20 cellular contexts compared by ENCODE assay signal in genomic region chr5:80739898-80740297, GRCh38.
DNase-seq lines count a peak whose midpoint lies in the region; ATAC-seq and TF ChIP-seq lines count a peak whose summit lies in the region.
"Had no signal": no experiment of that assay in that cellular context is flagged by ENCODE, and none has a peak within 500 bp of the region (broad histone marks: within the 10 kb centered on the region; RNA-seq: fewer than 3 reads in every experiment).

No MANE protein-coding gene starts in this region.

- CTCF ChIA-PET in HEK293 (lab: Yijun Ruan, JAX): interaction anchor here (1.3 kb wide), 1 partner anchor 456 kb away, joined by 4 read pairs; no protein-coding TSS in a partner anchor

- no peaks in the 10 kb centered on the region for H4K20me1 ChIP-seq in smooth muscle cell (ENCODE audit: low read depth)

- peak overlapping the region; percentile 36 for H3K27ac Mint-ChIP-seq in T-helper 1 cell treated with Interleukin-12 subunit alpha and Interleukin-12 subunit beta and Interleukin-4 antibody, amounts not matched to agents 30 μg/mL and 1 μg/mL, for 36 hours
- peak overlapping the region; percentile 68 for H3K27ac Mint-ChIP-seq in activated T-helper 1 cell treated with anti-CD3 and anti-CD28 coated beads, Interleukin-12 subunit alpha, Interleukin-12 subunit beta, Interleukin-2, Interleukin-4 antibody, amounts not matched to agents 30 ng/mL and 10 ng/mL and 1 ng/mL, durations not matched to agents 14 hours and 24 hours and 36 hours
- peak overlapping the region; percentile 35 to 49 for H3K27ac Mint-ChIP-seq in natural killer cell treated with Interleukin-12 subunit alpha and Interleukin-12 subunit beta and Interleukin-15 and Interleukin-18, amount 100 ng/mL, for 72 hours

- H3K4me3 Mint-ChIP-seq in T-helper 1 cell treated with Interleukin-12 subunit alpha and Interleukin-12 subunit beta and Interleukin-4 antibody, amounts not matched to agents 30 μg/mL and 1 μg/mL, for 36 hours: no peak overlapping the region
- no peak overlapping the region for H3K4me3 Mint-ChIP-seq in activated T-helper 1 cell treated with anti-CD3 and anti-CD28 coated beads, Interleukin-12 subunit alpha, Interleukin-12 subunit beta, Interleukin-2, Interleukin-4 antibody, amounts not matched to agents 30 ng/mL and 10 ng/mL and 1 ng/mL, durations not matched to agents 14 hours and 24 hours and 36 hours
- H3K4me3 Mint-ChIP-seq in natural killer cell treated with Interleukin-12 subunit alpha and Interleukin-12 subunit beta and Interleukin-15 and Interleukin-18, amount 100 ng/mL, for 72 hours: no peak overlapping the region
- H3K4me3 Mint-ChIP-seq: H9 had no signal

- H3K27me3 ChIP-seq in smooth muscle cell (ENCODE audit: low read depth): no peaks in the 10 kb centered on the region
- H3K27me3 ChIP-seq: BE2C, MG63 had no signal

- H3K4me3 ChIP-seq in HEK293 (ENCODE audit: low read depth, low read length) (no peak overlapping the region), smooth muscle cell (no peak overlapping the region)
- H3K4me3 ChIP-seq: MG63 had no signal

- no peak overlapping the region for H2AFZ ChIP-seq in smooth muscle cell (ENCODE audit: low read depth)

- H3K36me3 Mint-ChIP-seq in T-helper 1 cell treated with Interleukin-12 subunit alpha and Interleukin-12 subunit beta and Interleukin-4 antibody, amounts not matched to agents 30 μg/mL and 1 μg/mL, for 36 hours (ENCODE audit: low read depth): peaks cover 29% of the 10 kb centered on the region
- H3K36me3 Mint-ChIP-seq in activated T-helper 1 cell treated with anti-CD3 and anti-CD28 coated beads, Interleukin-12 subunit alpha, Interleukin-12 subunit beta, Interleukin-2, Interleukin-4 antibody, amounts not matched to agents 30 ng/mL and 10 ng/mL and 1 ng/mL, durations not matched to agents 14 hours and 24 hours and 36 hours (ENCODE audit: low read depth): peaks cover 34% of the 10 kb centered on the region
- peaks cover 13% of the 10 kb centered on the region for H3K36me3 Mint-ChIP-seq in natural killer cell treated with Interleukin-12 subunit alpha and Interleukin-12 subunit beta and Interleukin-15 and Interleukin-18, amount 100 ng/mL, for 72 hours

- POLR2A ChIA-PET in HEK293 (lab: Yijun Ruan, JAX): interaction anchor here (0.7 kb wide), 1 partner anchor 13 kb away, joined by 5 read pairs; no protein-coding TSS in a partner anchor

- TF ChIP-seq CTCF in HEK293 (tag by site-specific recombination; IDR thresholded peaks at IDR 0.05) (no peak), smooth muscle cell (IDR thresholded peaks at IDR 0.05; ENCODE audit: borderline replicate concordance, insufficient read depth, poor library complexity, severe bottlenecking) (no peak)

- 92% methylated on average over 2 of the region's 2 CpGs for WGBS in smooth muscle cell (ENCODE audit: low lambda C conversion rate)

- no peaks in the 10 kb centered on the region for H3K9me3 Mint-ChIP-seq in T-helper 1 cell treated with Interleukin-12 subunit alpha and Interleukin-12 subunit beta and Interleukin-4 antibody, amounts not matched to agents 30 μg/mL and 1 μg/mL, for 36 hours
- no peaks in the 10 kb centered on the region for H3K9me3 Mint-ChIP-seq in activated T-helper 1 cell treated with anti-CD3 and anti-CD28 coated beads, Interleukin-12 subunit alpha, Interleukin-12 subunit beta, Interleukin-2, Interleukin-4 antibody, amounts not matched to agents 30 ng/mL and 10 ng/mL and 1 ng/mL, durations not matched to agents 14 hours and 24 hours and 36 hours
- H3K9me3 Mint-ChIP-seq in natural killer cell treated with Interleukin-12 subunit alpha and Interleukin-12 subunit beta and Interleukin-15 and Interleukin-18, amount 100 ng/mL, for 72 hours: no peaks in the 10 kb centered on the region
- H3K9me3 Mint-ChIP-seq: H9 had no signal

- H3K36me3 ChIP-seq in HEK293 (ENCODE audit: control insufficient read depth in 2 of 2, insufficient read depth in 1 of 2, low read length in 2 of 2) (peaks cover 9 to 19% of the 10 kb centered on the region in 2 experiments), smooth muscle cell (ENCODE audit: low read depth) (no peaks in the 10 kb centered on the region)

- no peak overlapping the region for H3K9ac ChIP-seq in smooth muscle cell (ENCODE audit: low read depth)

- H3K27ac ChIP-seq in HEK293 (ENCODE audit: extremely low read depth, low read depth, low read length): peak overlapping the region; percentile 37; the same call in 1 of the 2 replicates
- H3K27ac ChIP-seq in smooth muscle cell (ENCODE audit: low read depth): no peak overlapping the region

- no peaks in the 10 kb centered on the region for H3K27me3 Mint-ChIP-seq in T-helper 1 cell treated with Interleukin-12 subunit alpha and Interleukin-12 subunit beta and Interleukin-4 antibody, amounts not matched to agents 30 μg/mL and 1 μg/mL, for 36 hours (ENCODE audit: low read depth)
- H3K27me3 Mint-ChIP-seq in activated T-helper 1 cell treated with anti-CD3 and anti-CD28 coated beads, Interleukin-12 subunit alpha, Interleukin-12 subunit beta, Interleukin-2, Interleukin-4 antibody, amounts not matched to agents 30 ng/mL and 10 ng/mL and 1 ng/mL, durations not matched to agents 14 hours and 24 hours and 36 hours (ENCODE audit: insufficient read depth): no peaks in the 10 kb centered on the region
- H3K27me3 Mint-ChIP-seq in natural killer cell treated with Interleukin-12 subunit alpha and Interleukin-12 subunit beta and Interleukin-15 and Interleukin-18, amount 100 ng/mL, for 72 hours: no peaks in the 10 kb centered on the region

- H3K4me1 Mint-ChIP-seq in T-helper 1 cell treated with Interleukin-12 subunit alpha and Interleukin-12 subunit beta and Interleukin-4 antibody, amounts not matched to agents 30 μg/mL and 1 μg/mL, for 36 hours (ENCODE audit: low read depth): peaks cover 19% of the 10 kb centered on the region
- peaks cover 32% of the 10 kb centered on the region for H3K4me1 Mint-ChIP-seq in activated T-helper 1 cell treated with anti-CD3 and anti-CD28 coated beads, Interleukin-12 subunit alpha, Interleukin-12 subunit beta, Interleukin-2, Interleukin-4 antibody, amounts not matched to agents 30 ng/mL and 10 ng/mL and 1 ng/mL, durations not matched to agents 14 hours and 24 hours and 36 hours (ENCODE audit: low read depth)
- peaks cover 23 to 30% of the 10 kb centered on the region in 2 donors for H3K4me1 Mint-ChIP-seq in natural killer cell treated with Interleukin-12 subunit alpha and Interleukin-12 subunit beta and Interleukin-15 and Interleukin-18, amount 100 ng/mL, for 72 hours (ENCODE audit: low read depth in 2 of 2)

- no peak for ATAC-seq in natural killer cell treated with Interleukin-12 subunit alpha and Interleukin-12 subunit beta and Interleukin-15 and Interleukin-18, amount 100 ng/mL, for 72 hours
- ATAC-seq: SK-N-SH treated with all-trans-retinoic acid at 6 μM for 48 hours had no signal

- intact Hi-C loops in activated T-helper 1 cell treated with anti-CD3 and anti-CD28 coated beads, Interleukin-12 subunit alpha, Interleukin-12 subunit beta, Interleukin-2, Interleukin-4 antibody, amounts not matched to agents 30 ng/mL and 10 ng/mL and 1 ng/mL, durations not matched to agents 14 hours and 24 hours and 36 hours (cut with micrococcal nuclease): no loop called here

- DNase-seq in T-helper 1 cell (no peak), smooth muscle cell (lab: John Stamatoyannopoulos, UW; ENCODE audit: unreplicated experiment) (no peak), islet precursor cell (no peak), NCI-H524 (lab: John Stamatoyannopoulos, UW) (no peak)
- DNase-seq in activated T-helper 1 cell treated with anti-CD3 and anti-CD28 coated beads, Interleukin-12 subunit alpha, Interleukin-12 subunit beta, Interleukin-2, Interleukin-4 antibody, amounts not matched to agents 30 ng/mL and 10 ng/mL and 1 ng/mL, durations not matched to agents 14 hours and 24 hours and 36 hours (ENCODE audit: low spot score): no peak
- no peak for DNase-seq in natural killer cell treated with Interleukin-12 subunit alpha and Interleukin-12 subunit beta and Interleukin-15 and Interleukin-18, amount 100 ng/mL, for 72 hours (ENCODE audit: low spot score)
- DNase-seq: BE2C, DMS79 treated with DMSO at 0.1 percent for 48 hours, H9, Kasumi-1, MG63, NCI-H1092, NCI-H1436 treated with DMSO at 0.1 percent for 48 hours, NCI-H2081, NCI-H748 treated with DMSO at 0.1 percent for 48 hours, OCI-M1, SHP77 had no signal

- H3F3A ChIP-seq in smooth muscle cell (ENCODE audit: low read depth): no peaks in the 10 kb centered on the region

- peaks cover 15% of the 10 kb centered on the region for H3K4me1 ChIP-seq in HEK293 (ENCODE audit: control insufficient read depth, insufficient read depth, low read length)
- no peaks in the 10 kb centered on the region for H3K4me1 ChIP-seq in smooth muscle cell (ENCODE audit: low read depth)
- H3K4me1 ChIP-seq: BE2C had no signal

- H3K79me2 ChIP-seq in smooth muscle cell (ENCODE audit: low read depth): no peaks in the 10 kb centered on the region

- no peaks in the 10 kb centered on the region for H3K9me3 ChIP-seq in HEK293 (ENCODE audit: control insufficient read depth, insufficient read depth, low read depth, low read length)
- no peaks in the 10 kb centered on the region for H3K9me3 ChIP-seq in smooth muscle cell (replicated peaks; ENCODE audit: low read depth)
- H3K9me3 ChIP-seq: BE2C, MG63 had no signal

- no peak overlapping the region for H3K4me2 ChIP-seq in smooth muscle cell
